Comparison of ENCODE assay signal across 12 cellular contexts in genomic region chr1:211843018-211843417, GRCh38. TPM values are rescaled to one million over a fixed set of nuclear protein-coding genes. Genes with fewer than 3 reads are reported as not detected.
DNase-seq lines count a peak whose midpoint lies in the region; ATAC-seq and TF ChIP-seq lines count a peak whose summit lies in the region.
"Had no signal": no experiment of that assay in that cellular context is flagged by ENCODE, and none has a peak within 500 bp of the region (broad histone marks: within the 10 kb centered on the region; RNA-seq: fewer than 3 reads in every experiment).

No MANE protein-coding gene starts in this region.

- peaks cover 4% of the 10 kb centered on the region for H3K27me3 Mint-ChIP-seq in activated naive CD4-positive, alpha-beta T cell treated with anti-CD3 and anti-CD28 coated beads, Interleukin-2, amount 10 ng/mL, durations not matched to agents 7 days and 5 days
- no peaks in the 10 kb centered on the region for H3K27me3 Mint-ChIP-seq in stimulated activated naive B cell treated with anti-CD40 and anti-IgM and Interleukin-4, amounts not matched to agents 10 μg/mL and 1 μg/mL and 100 μg/mL, for 72 hours

- no peak for TF ChIP-seq CTCF in fibroblast of the aortic adventitia (IDR thresholded peaks at IDR 0.05; ENCODE audit: insufficient read depth, low read length)

- peaks cover 3% of the 10 kb centered on the region for H3K36me3 Mint-ChIP-seq in activated naive CD4-positive, alpha-beta T cell treated with anti-CD3 and anti-CD28 coated beads, Interleukin-2, amount 10 ng/mL, durations not matched to agents 7 days and 5 days
- H3K36me3 Mint-ChIP-seq in stimulated activated naive B cell treated with anti-CD40 and anti-IgM and Interleukin-4, amounts not matched to agents 10 μg/mL and 1 μg/mL and 100 μg/mL, for 72 hours: no peaks in the 10 kb centered on the region

- CTCF ChIA-PET in activated naive CD4-positive, alpha-beta T cell treated with anti-CD3 and anti-CD28 coated beads, Interleukin-2, amount 10 ng/mL, durations not matched to agents 7 days and 5 days (lab: Charles Lee): interaction anchor here (0.7 to 1.2 kb wide), 4 partner anchors 9 to 162 kb away, joined by 3 to 4 read pairs (median 4); no protein-coding TSS in a partner anchor

- ATAC-seq in stimulated activated naive B cell treated with anti-CD40 and anti-IgM and Interleukin-4, amounts not matched to agents 10 μg/mL and 1 μg/mL and 100 μg/mL, for 72 hours (replicated peaks): no peak
- no peak for ATAC-seq in GM21367 (IDR thresholded peaks at IDR 0.05; ENCODE audit: unreplicated experiment)
- ATAC-seq: Right ventricle myocardium inferior had no signal

- peak overlapping the region; percentile 87 for H3K27ac Mint-ChIP-seq in activated naive CD4-positive, alpha-beta T cell treated with anti-CD3 and anti-CD28 coated beads, Interleukin-2, amount 10 ng/mL, durations not matched to agents 7 days and 5 days
- H3K27ac Mint-ChIP-seq in stimulated activated naive B cell treated with anti-CD40 and anti-IgM and Interleukin-4, amounts not matched to agents 10 μg/mL and 1 μg/mL and 100 μg/mL, for 72 hours: peak overlapping the region; percentile 44
- H3K27ac Mint-ChIP-seq: activated T-cell treated with anti-CD3 and anti-CD28 coated beads, Interleukin-2, amount 50 U/mL, for 72 hours had no signal

- H3K4me1 Mint-ChIP-seq in activated naive CD4-positive, alpha-beta T cell treated with anti-CD3 and anti-CD28 coated beads, Interleukin-2, amount 10 ng/mL, durations not matched to agents 7 days and 5 days: peaks cover 37% of the 10 kb centered on the region
- peaks cover 7 to 10% of the 10 kb centered on the region in 2 donors for H3K4me1 Mint-ChIP-seq in stimulated activated naive B cell treated with anti-CD40 and anti-IgM and Interleukin-4, amounts not matched to agents 10 μg/mL and 1 μg/mL and 100 μg/mL, for 72 hours

- H3K4me3 ChIP-seq in fibroblast of the aortic adventitia (ENCODE audit: low read depth, low read length): no peak overlapping the region
- H3K4me3 ChIP-seq: esophagus muscularis mucosa, upper lobe of left lung had no signal

- peaks cover 6% of the 10 kb centered on the region for H3K9me3 Mint-ChIP-seq in activated naive CD4-positive, alpha-beta T cell treated with anti-CD3 and anti-CD28 coated beads, Interleukin-2, amount 10 ng/mL, durations not matched to agents 7 days and 5 days
- H3K9me3 Mint-ChIP-seq in stimulated activated naive B cell treated with anti-CD40 and anti-IgM and Interleukin-4, amounts not matched to agents 10 μg/mL and 1 μg/mL and 100 μg/mL, for 72 hours: no peaks in the 10 kb centered on the region
- H3K9me3 Mint-ChIP-seq: activated T-cell treated with anti-CD3 and anti-CD28 coated beads, Interleukin-2, amount 50 U/mL, for 72 hours had no signal

- DNase-seq in activated naive CD4-positive, alpha-beta T cell treated with anti-CD3 and anti-CD28 coated beads, Interleukin-2, amount 10 ng/mL, durations not matched to agents 7 days and 5 days: no peak
- no peak for DNase-seq in activated naive CD4-positive, alpha-beta T cell treated with anti-CD3 and anti-CD28 coated beads, Interleukin-2, amount 50 U/mL, for 16 hours
- DNase-seq in OCI-M1 (lab: John Stamatoyannopoulos, UW): peak; percentile 77
- DNase-seq in fibroblast of the aortic adventitia (ENCODE audit: low read depth): peak; percentile 20
- DNase-seq in stimulated activated naive B cell treated with anti-CD40 and anti-IgM and Interleukin-4, amounts not matched to agents 10 μg/mL and 1 μg/mL and 100 μg/mL, for 72 hours: no peak
- DNase-seq in COR-L47 (lab: John Stamatoyannopoulos, UW): no peak
- DNase-seq in NCI-H526 treated with DMSO at 0.1 percent for 48 hours (lab: John Stamatoyannopoulos, UW): no peak
- DNase-seq: activated T-cell treated with anti-CD3 and anti-CD28 coated beads, Interleukin-2, amount 50 U/mL, for 72 hours; upper lobe of left lung had no signal

- no peak overlapping the region for H3K4me3 Mint-ChIP-seq in activated naive CD4-positive, alpha-beta T cell treated with anti-CD3 and anti-CD28 coated beads, Interleukin-2, amount 10 ng/mL, durations not matched to agents 7 days and 5 days
- H3K4me3 Mint-ChIP-seq in stimulated activated naive B cell treated with anti-CD40 and anti-IgM and Interleukin-4, amounts not matched to agents 10 μg/mL and 1 μg/mL and 100 μg/mL, for 72 hours: no peak overlapping the region

RNA-seq across cellular contexts. Expression of gene LPGAT1, which starts 12.5 kb away (rescaled TPM):
- 13.7 and 36.2 TPM in 2 replicates for total RNA-seq in fibroblast of the aortic adventitia (ENCODE audit: low replicate concordance)

Comparison
In these comparisons a context has a peak if more than half of its experiments do, and no peak if none do; other contexts are left out.
1. DNase-seq: peak in OCI-M1 (single experiment) and fibroblast of the aortic adventitia (single experiment); none in activated naive CD4-positive, alpha-beta T cell treated with anti-CD3 and anti-CD28 coated beads, Interleukin-2, amount 10 ng/mL, durations not matched to agents 7 days and 5 days (single experiment), activated naive CD4-positive, alpha-beta T cell treated with anti-CD3 and anti-CD28 coated beads, Interleukin-2, amount 50 U/mL, for 16 hours (single experiment), stimulated activated naive B cell treated with anti-CD40 and anti-IgM and Interleukin-4, amounts not matched to agents 10 μg/mL and 1 μg/mL and 100 μg/mL, for 72 hours (single experiment), COR-L47 (single experiment) and NCI-H526 treated with DMSO at 0.1 percent for 48 hours (single experiment).